Comparison of ENCODE assay signal across 6 cellular contexts in genomic region chr10:121551210-121551609, GRCh38. TPM values are rescaled to one million over a fixed set of nuclear protein-coding genes. Genes with fewer than 3 reads are reported as not detected.
"Had no signal": no experiment of that assay in that cellular context is flagged by ENCODE, and none has a peak within 500 bp of the region (broad histone marks: within the 10 kb centered on the region; RNA-seq: fewer than 3 reads in every experiment).

No MANE protein-coding gene starts in this region.

- H3K27ac ChIP-seq: HL-60 had no signal

- DNase-seq: IMR-90, KBM-7, KG1 had no signal

- H3K4me3 ChIP-seq: K562 had no signal

RNA-seq across cellular contexts. Expression of gene FGFR2, which starts 47.0 kb away (rescaled TPM):
- total RNA-seq: HT1080, IMR-90 had no signal
